Comparison of ENCODE assay signal across 10 cellular contexts in the genomic region with DNA sequence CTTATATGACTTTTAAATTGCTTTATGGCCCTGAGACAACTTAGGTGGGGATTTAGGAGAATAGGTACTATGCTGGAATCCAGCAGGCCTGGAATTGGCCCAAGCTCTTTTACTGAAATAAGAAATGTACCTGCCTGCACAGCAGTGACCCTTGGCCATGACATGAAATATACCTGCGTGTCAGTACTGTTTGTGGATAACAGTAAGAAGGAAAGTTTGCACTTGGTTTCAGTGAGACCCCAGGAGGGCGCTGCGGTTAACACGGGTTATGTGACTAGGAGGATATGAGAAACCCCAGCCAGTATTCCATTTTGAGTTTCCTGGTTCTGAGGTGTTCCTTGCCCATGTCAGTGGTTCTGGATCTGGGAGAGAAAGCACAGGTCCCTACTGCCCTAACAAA. TPM values are rescaled to one million over a fixed set of nuclear protein-coding genes. Genes with fewer than 3 reads are reported as not detected.
DNase-seq lines count a peak whose midpoint lies in the region; ATAC-seq and TF ChIP-seq lines count a peak whose summit lies in the region.
"Had no signal": no experiment of that assay in that cellular context is flagged by ENCODE, and none has a peak within 500 bp of the region (broad histone marks: within the 10 kb centered on the region; RNA-seq: fewer than 3 reads in every experiment).

No MANE protein-coding gene starts in this region.

- CTCF ChIA-PET in RWPE1 (lab: Yijun Ruan, JAX), result no interaction called here

- H3K4me3 Mint-ChIP-seq in progenitor cell of endocrine pancreas (ENCODE audit: low read depth), result no peak overlapping the region

- peaks cover 2% of the 10 kb centered on the region for H3K36me3 Mint-ChIP-seq in progenitor cell of endocrine pancreas (ENCODE audit: insufficient read depth)

- H3K4me1 ChIP-seq in RWPE2 (ENCODE audit: insufficient read depth, poor library complexity, severe bottlenecking) (peaks cover 61% of the 10 kb centered on the region), iPS-18a (ENCODE audit: control insufficient read depth, low read depth, low read length) (peaks cover 31% of the 10 kb centered on the region), left ventricle myocardium inferior (peaks cover 65% of the 10 kb centered on the region)

- no peaks in the 10 kb centered on the region for H3K9me3 ChIP-seq in RWPE2 (ENCODE audit: severe bottlenecking)
- H3K9me3 ChIP-seq in iPS-18a (ENCODE audit: control insufficient read depth, low read depth, low read length), result peaks cover 23% of the 10 kb centered on the region
- H3K9me3 ChIP-seq in left ventricle myocardium inferior (replicated peaks), result peaks cover 7% of the 10 kb centered on the region

- H3K4me1 Mint-ChIP-seq in progenitor cell of endocrine pancreas (ENCODE audit: low read depth), result peaks cover 8% of the 10 kb centered on the region

- no peak for TF ChIP-seq POLR2A in erythroblast (IDR thresholded peaks at IDR 0.05; ENCODE audit: low read length)

- no peaks in the 10 kb centered on the region for H3K27me3 Mint-ChIP-seq in progenitor cell of endocrine pancreas

- intact Hi-C loops in left ventricle myocardium inferior (cut with micrococcal nuclease), result no loop called here

- ATAC-seq in GM21528 (IDR thresholded peaks at IDR 0.05; ENCODE audit: low FRiP score, unreplicated experiment), result peak; percentile 54
- no peak for ATAC-seq in RWPE2 (ENCODE audit: low read depth)

- POLR2A ChIA-PET in RWPE1 (lab: Yijun Ruan, JAX; ENCODE audit: low non-redundant PET), result no interaction called here

- H3K27me3 ChIP-seq in RWPE2 (ENCODE audit: insufficient read depth, poor library complexity, severe bottlenecking) (no peaks in the 10 kb centered on the region), iPS-18a (ENCODE audit: control insufficient read depth, insufficient read depth, low read length) (peaks cover 11% of the 10 kb centered on the region), left ventricle myocardium inferior (ENCODE audit: low read depth) (no peaks in the 10 kb centered on the region)

- H3K9ac ChIP-seq in iPS-18a (ENCODE audit: low read length), result no peak overlapping the region

- no peak overlapping the region for H3K27ac Mint-ChIP-seq in progenitor cell of endocrine pancreas

- peaks cover 11% of the 10 kb centered on the region for H3K9me3 Mint-ChIP-seq in progenitor cell of endocrine pancreas (ENCODE audit: low read depth)

- H3K4me3 ChIP-seq in GM12865 (ENCODE audit: low read depth, low read length), result no peak overlapping the region
- H3K4me3 ChIP-seq in RWPE2 (ENCODE audit: severe bottlenecking), result no peak overlapping the region
- peak overlapping the region; percentile 20 for H3K4me3 ChIP-seq in iPS-18a (ENCODE audit: low read length)
- no peak overlapping the region for H3K4me3 ChIP-seq in left ventricle myocardium inferior

- no peaks in the 10 kb centered on the region for H3K36me3 ChIP-seq in RWPE2 (ENCODE audit: low read depth)
- H3K36me3 ChIP-seq in iPS-18a (ENCODE audit: control insufficient read depth, low read depth, low read length), result no peaks in the 10 kb centered on the region
- no peaks in the 10 kb centered on the region for H3K36me3 ChIP-seq in left ventricle myocardium inferior

- no peak for TF ChIP-seq CTCF in GM12865 (IDR thresholded peaks at IDR 0.05; ENCODE audit: insufficient read depth, low read depth, low read length, missing control alignments)
- TF ChIP-seq CTCF in RWPE2 (IDR thresholded peaks at IDR 0.05; ENCODE audit: poor library complexity, severe bottlenecking), result no peak
- TF ChIP-seq CTCF in RWPE1 (conservative IDR thresholded peaks at IDR 0.05; ENCODE audit: low read depth), result no peak
- TF ChIP-seq CTCF in progenitor cell of endocrine pancreas (IDR thresholded peaks at IDR 0.05; ENCODE audit: unreplicated experiment), result no peak
- TF ChIP-seq CTCF in left ventricle myocardium inferior (IDR thresholded peaks at IDR 0.05; ENCODE audit: borderline replicate concordance), result no peak

- peak overlapping the region; percentile 84 for H3K27ac ChIP-seq in RWPE2 (ENCODE audit: poor library complexity, severe bottlenecking)
- no peak overlapping the region for H3K27ac ChIP-seq in iPS-18a (ENCODE audit: low read length)
- no peak overlapping the region for H3K27ac ChIP-seq in RWPE1
- H3K27ac ChIP-seq in left ventricle myocardium inferior (replicated peaks), result no peak overlapping the region

- DNase-seq in GM12865 (ENCODE audit: low read depth) (peak; percentile 55), RWPE2 (ENCODE audit: low spot score) (no peak), RWPE1 (ENCODE audit: low spot score) (no peak), progenitor cell of endocrine pancreas (ENCODE audit: low spot score, unreplicated experiment) (no peak), erythroblast (lab: John Stamatoyannopoulos, UW) (no peak), left ventricle myocardium inferior (no peak)
- DNase-seq: central memory CD4-positive, alpha-beta T cell; NCI-H510A had no signal

RNA-seq across cellular contexts. Expression of gene MTM1, which starts 5.3 kb away (rescaled TPM):
- 9.4 and 12.1 TPM in 2 replicates for total RNA-seq in progenitor cell of endocrine pancreas
- 9.5 TPM for total RNA-seq in left ventricle myocardium inferior
